Comparison of ENCODE assay signal across 8 cellular contexts in the genomic region with DNA sequence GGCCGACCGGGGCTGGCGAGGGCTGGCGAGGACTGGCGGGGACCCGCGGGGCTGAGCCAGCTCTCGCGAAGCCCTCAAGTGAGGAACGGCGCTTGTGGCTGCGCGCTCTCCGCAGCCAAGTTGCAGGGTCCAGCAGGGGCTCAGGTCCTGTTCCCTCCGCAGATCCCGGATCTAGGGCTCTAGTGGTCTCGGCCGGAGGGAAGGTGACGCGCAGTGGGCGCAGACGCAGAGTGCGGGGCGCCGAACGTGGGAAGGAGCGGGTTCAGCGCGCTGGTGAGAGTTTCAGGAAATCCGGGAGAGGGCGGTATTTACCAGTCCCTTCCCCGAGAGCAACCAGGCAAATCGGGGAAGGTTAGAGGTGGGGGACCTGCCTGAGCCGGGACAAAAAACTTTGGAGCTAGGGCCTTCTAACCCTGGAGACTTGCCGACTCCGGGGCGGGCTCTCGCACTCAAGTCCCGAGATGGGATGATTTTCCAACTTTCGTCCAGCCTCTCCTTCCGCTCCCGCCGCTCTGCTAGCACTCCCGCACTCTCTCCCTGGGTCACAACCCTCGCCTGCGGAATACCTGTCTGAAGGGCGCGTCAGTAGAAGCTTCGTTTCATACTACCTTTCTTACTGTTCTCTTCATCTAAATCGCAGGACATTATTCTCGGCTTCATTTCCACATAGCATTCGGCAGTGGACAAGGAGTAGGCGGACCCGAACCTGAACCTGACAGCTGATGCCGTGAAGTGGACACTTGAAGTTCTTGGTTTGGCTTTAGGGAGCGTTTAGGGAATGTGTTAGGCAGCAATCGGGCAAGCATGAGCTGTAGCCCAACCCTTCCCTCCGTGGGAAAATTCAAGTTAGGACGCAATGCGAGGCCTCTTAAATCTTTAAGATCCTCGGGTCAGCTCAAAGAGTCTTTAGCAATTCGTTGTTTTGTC. TPM values are rescaled to one million over a fixed set of nuclear protein-coding genes. Genes with fewer than 3 reads are reported as not detected.
DNase-seq lines count a peak whose midpoint lies in the region; ATAC-seq, FAIRE-seq and TF ChIP-seq lines count a peak whose summit lies in the region.

No MANE protein-coding gene starts in this region.

- CTCF ChIA-PET in SK-N-SH (lab: Yijun Ruan, JAX), result interaction anchor here (0.6 to 2.4 kb wide), 6 partner anchors 8 to 420 kb away, joined by 3 to 13 read pairs (median 3); no protein-coding TSS in a partner anchor

- ATAC-seq in left ventricle myocardium superior (peak; percentile 85), HG02763 (IDR thresholded peaks at IDR 0.05; ENCODE audit: unreplicated experiment) (no peak), GM18907 (IDR thresholded peaks at IDR 0.05; ENCODE audit: unreplicated experiment) (no peak)

- peak overlapping the region; percentile 79; the same call in 1 of the 2 replicates for H2AFZ ChIP-seq in SK-N-SH (ENCODE audit: low read depth)

- H3K4me1 ChIP-seq in HUES64 (ENCODE audit: insufficient read depth, low read length) (no peaks in the 10 kb centered on the region), SK-N-SH (ENCODE audit: control insufficient read depth in 1 of 2, insufficient read depth in 2 of 2, low read depth in 1 of 2, low read length in 1 of 2) (no peaks in the 10 kb centered on the region), small intestine (ENCODE audit: control insufficient read depth in 2 of 2, insufficient read depth in 1 of 2, low read depth in 1 of 2, low read length in 1 of 2) (no peaks in the 10 kb centered on the region)

- DNase-seq in AG08395 (ENCODE audit: low spot score) (peak; percentile 56), SK-N-SH (peak; percentile 55), left ventricle myocardium superior (peak; percentile 29), small intestine (peak; percentile 27)
- DNase-seq in activated naive CD4-positive, alpha-beta T cell treated with Interleukin-2 at 50 U/mL for 16 hours, result no peak

- no peaks in the 10 kb centered on the region for H3K9me2 ChIP-seq in SK-N-SH

- intact Hi-C loops in left ventricle myocardium superior (cut with micrococcal nuclease), result loop anchor here (5.0 kb wide), 1 partner anchor 499 kb away; no protein-coding TSS in a partner anchor

- H3K27me3 ChIP-seq in HUES64 (ENCODE audit: insufficient read depth, low read length) (peaks cover 100% of the 10 kb centered on the region), SK-N-SH (ENCODE audit: insufficient read depth) (peaks cover 62% of the 10 kb centered on the region), small intestine (ENCODE audit: control insufficient read depth in 2 of 2, insufficient read depth in 2 of 2, low read length in 2 of 2) (peaks cover 7 to 32% of the 10 kb centered on the region in 2 donors)

- H3K9ac ChIP-seq in HUES64 (ENCODE audit: low read depth, low read length), result no peak overlapping the region
- no peak overlapping the region for H3K9ac ChIP-seq in SK-N-SH

- peak; percentile 54 for TF ChIP-seq CTCF in SK-N-SH (IDR thresholded peaks at IDR 0.05)

- peak overlapping the region; percentile 60; the same call in 1 of the 2 replicates for H3K4me2 ChIP-seq in SK-N-SH

- POLR2A ChIA-PET in SK-N-SH (lab: Yijun Ruan, JAX), result no interaction called here

- H3K36me3 ChIP-seq in HUES64 (ENCODE audit: insufficient read depth, low read length) (no peaks in the 10 kb centered on the region), SK-N-SH (replicated peaks in 1 of 2; ENCODE audit: control insufficient read depth in 1 of 2, insufficient read depth in 2 of 2, low read length in 1 of 2) (no peaks in the 10 kb centered on the region), small intestine (ENCODE audit: control insufficient read depth in 2 of 2, insufficient read depth in 2 of 2, low read length in 2 of 2) (no peaks in the 10 kb centered on the region)

- WGBS in HUES64, result 1% methylated on average over 62 of the region's 62 CpGs
- WGBS in SK-N-SH (ENCODE audit: low lambda C conversion rate), result 8% methylated on average over 32 of the region's 62 CpGs
- 3 to 5% (median 4%) methylated on average over 57 to 62 of the region's 62 CpGs for WGBS in small intestine, 3 donors

- H4K20me1 ChIP-seq in SK-N-SH (ENCODE audit: insufficient read depth), result no peaks in the 10 kb centered on the region

- no peaks in the 10 kb centered on the region for H3K79me2 ChIP-seq in SK-N-SH (ENCODE audit: insufficient read depth)

- no peak overlapping the region for H3K27ac ChIP-seq in HUES64 (ENCODE audit: low read depth, low read length)
- no peak overlapping the region for H3K27ac ChIP-seq in SK-N-SH (ENCODE audit: low read depth in 2 of 2, low read length in 1 of 2)
- no peak overlapping the region for H3K27ac ChIP-seq in small intestine (ENCODE audit: low read depth in 1 of 2, low read length in 1 of 2)

- peak overlapping the region; percentile 45 for H3K4me3 ChIP-seq in HUES64 (ENCODE audit: low read length)
- H3K4me3 ChIP-seq in SK-N-SH (ENCODE audit: low read depth in 2 of 2, low read length in 1 of 2), result peak overlapping the region in 1 of 2 experiments; percentile 46; a peak in 2 of 4 replicates
- H3K4me3 ChIP-seq in small intestine (ENCODE audit: low read depth in 1 of 2, low read length in 2 of 2), result peak overlapping the region in 1 of 2 donors; percentile 45

- no peaks in the 10 kb centered on the region; the same call in 1 of the 2 replicates for H3K9me3 ChIP-seq in HUES64 (ENCODE audit: insufficient read depth, low read depth, low read length)
- no peaks in the 10 kb centered on the region for H3K9me3 ChIP-seq in SK-N-SH
- no peaks in the 10 kb centered on the region for H3K9me3 ChIP-seq in small intestine (ENCODE audit: control insufficient read depth, low read depth)

- no peaks in the 10 kb centered on the region for H3F3A ChIP-seq in SK-N-SH (replicated peaks; ENCODE audit: insufficient read depth)

- FAIRE-seq in small intestine (lab: Jason Lieb, UNC), result no peak

- TF ChIP-seq EP300 in SK-N-SH (IDR thresholded peaks at IDR 0.05; ENCODE audit: borderline replicate concordance in 1 of 2, low read depth in 1 of 2, low read length in 1 of 2), result no peak

- peak; percentile 43 for TF ChIP-seq RAD21 in SK-N-SH (IDR thresholded peaks at IDR 0.05; ENCODE audit: low read length)

TF ChIP-seq in SK-N-SH, 30 proteins besides CTCF, POLR2A, EP300 and RAD21:
- TF ChIP-seq SMC3 (IDR thresholded peaks at IDR 0.05; ENCODE audit: low read depth, low read length) (peak; percentile 21; the same call in 1 of the 2 replicates), ZBTB33 (IDR thresholded peaks at IDR 0.05; ENCODE audit: borderline replicate concordance, low read depth) (no peak), GABPA (IDR thresholded peaks at IDR 0.05; ENCODE audit: low read depth) (no peak), MAX (IDR thresholded peaks at IDR 0.05; ENCODE audit: low read depth) (no peak), TAF1 (IDR thresholded peaks at IDR 0.05; ENCODE audit: borderline replicate concordance, low read depth, low read length) (no peak), EZH2phosphoT487 (IDR thresholded peaks at IDR 0.05; ENCODE audit: borderline replicate concordance, low read depth) (no peak)
- TF ChIP-seq, protein P1, sequence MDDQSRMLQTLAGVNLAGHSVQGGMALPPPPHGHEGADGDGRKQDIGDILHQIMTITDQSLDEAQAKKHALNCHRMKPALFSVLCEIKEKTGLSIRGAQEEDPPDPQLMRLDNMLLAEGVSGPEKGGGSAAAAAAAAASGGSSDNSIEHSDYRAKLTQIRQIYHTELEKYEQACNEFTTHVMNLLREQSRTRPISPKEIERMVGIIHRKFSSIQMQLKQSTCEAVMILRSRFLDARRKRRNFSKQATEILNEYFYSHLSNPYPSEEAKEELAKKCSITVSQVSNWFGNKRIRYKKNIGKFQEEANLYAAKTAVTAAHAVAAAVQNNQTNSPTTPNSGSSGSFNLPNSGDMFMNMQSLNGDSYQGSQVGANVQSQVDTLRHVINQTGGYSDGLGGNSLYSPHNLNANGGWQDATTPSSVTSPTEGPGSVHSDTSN (IDR thresholded peaks at IDR 0.05), result no peak

RNA-seq across cellular contexts. Expression of gene PAX9, which starts 13.6 kb away (rescaled TPM):
- not detected for polyA plus RNA-seq in HUES64 (2013, experiment 1 of 2)
- polyA plus RNA-seq in HUES64 (2013, experiment 2 of 2), result not detected
- polyA plus RNA-seq in SK-N-SH (2012; rRNA removed) (not detected in 2 replicates), small intestine (under 1 TPM in 1 of 3 donors, not detected in 2; 0.03 TPM)
- polyA plus RNA-seq in SK-N-SH (2012; cell fraction: cytosol; rRNA removed), result not detected in 2 replicates
- polyA plus RNA-seq in SK-N-SH (2012; cell fraction: nucleus; rRNA removed), result not detected in 2 replicates
- total RNA-seq in left ventricle myocardium superior, result not detected
